22 cellular contexts compared by ENCODE assay signal in the genomic region with DNA sequence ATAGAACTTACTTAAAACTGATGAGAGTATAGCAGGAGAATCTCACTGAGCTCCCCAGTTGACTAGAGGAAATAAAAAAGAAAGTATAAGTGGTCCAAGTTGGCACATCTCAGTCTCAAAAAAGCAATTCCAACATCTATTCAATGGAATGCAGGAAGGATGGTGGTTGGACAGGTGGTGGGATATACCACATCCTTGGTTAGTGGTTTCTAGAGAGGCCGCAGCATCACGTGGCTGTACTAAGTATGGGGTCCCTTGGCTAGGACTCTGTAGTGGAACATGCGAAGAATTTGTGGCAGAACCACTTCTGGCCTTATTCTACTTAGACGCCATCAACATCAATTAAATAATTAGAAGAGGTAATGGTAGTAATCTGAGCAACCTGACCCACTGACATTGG.
"Had no signal": no experiment of that assay in that cellular context is flagged by ENCODE, and none has a peak within 500 bp of the region (broad histone marks: within the 10 kb centered on the region; RNA-seq: fewer than 3 reads in every experiment).

No MANE protein-coding gene starts in this region.

- H3K27me3 ChIP-seq: MG63, Peyer's patch had no signal

- H3K4me1 ChIP-seq: Peyer's patch had no signal

- H3K9ac ChIP-seq: KMS-11 had no signal

- H3K27ac ChIP-seq: KMS-11, Peyer's patch, RWPE1 had no signal

- H3K9me3 ChIP-seq: MG63, Peyer's patch had no signal

- H3K36me3 ChIP-seq: Peyer's patch had no signal

- H3K4me3 ChIP-seq: MG63, Peyer's patch had no signal

- H3K4me2 ChIP-seq: KMS-11 had no signal

- DNase-seq: activated B cell treated with CpG ODN at 0.5 μM for 24 hours; activated CD4-positive, alpha-beta T cell treated with anti-CD3 and anti-CD28 coated beads for 1 hour; activated CD4-positive, alpha-beta T cell treated with anti-CD3 and anti-CD28 coated beads, Interleukin-2, amount 10 ng/mL, durations not matched to agents 24 days and 14 days; activated CD4-positive, alpha-beta T cell treated with anti-CD3 and anti-CD28 coated beads, Interleukin-2, amount 50 U/mL, for 48 hours; activated CD8-positive, alpha-beta memory T cell treated with anti-CD3 and anti-CD28 coated beads for 24 hours; activated effector memory CD4-positive, alpha-beta T cell treated with anti-CD3 and anti-CD28 coated beads, Interleukin-2, amount 50 U/mL, for 16 hours; activated naive CD4-positive, alpha-beta T cell treated with anti-CD3 and anti-CD28 coated beads for 36 hours; activated naive CD8-positive, alpha-beta T cell treated with anti-CD3 and anti-CD28 coated beads for 36 hours; activated T-cell treated with anti-CD3 and anti-CD28 coated beads, Interleukin-2, amount 50 U/mL, for 4 hours; MG63; NCI-H1105; NCI-H1436; NCI-H1694 treated with DMSO at 0.1 percent for 48 hours; NCI-H2029 treated with DMSO at 0.1 percent for 48 hours; NCI-H510A; NCI-H69; Peyer's patch; Right ventricle myocardium superior; T-helper 17 cell; T-helper 9 cell had no signal
